In genomic region chr6:53347921-53348435, GRCh38 we compare ENCODE assay signal across 8 cellular contexts. TPM values are rescaled to one million over a fixed set of nuclear protein-coding genes. Genes with fewer than 3 reads are reported as not detected.
DNase-seq lines count a peak whose midpoint lies in the region; ATAC-seq and TF ChIP-seq lines count a peak whose summit lies in the region.

No MANE protein-coding gene starts in this region.

- DNase-seq in NCI-H1417 (lab: John Stamatoyannopoulos, UW) (peak; percentile 65 to 87 (median 86)), NCI-H1417 treated with DMSO at 0.1 percent for 48 hours (lab: John Stamatoyannopoulos, UW) (no peak), NCI-H2171 (lab: John Stamatoyannopoulos, UW) (peak; percentile 49), lung (ENCODE audit: low spot score) (peak; percentile 65)
- DNase-seq in activated CD4-positive, alpha-beta T cell treated with anti-CD3 and anti-CD28 coated beads, Interleukin-2, amount 50 U/mL, for 1 hour, result peak; percentile 34
- peak; percentile 29 for DNase-seq in effector CD4-positive, alpha-beta T cell
- peak; percentile 9 for DNase-seq in stimulated activated CD8-positive, alpha-beta memory T cell treated with anti-CD3 and anti-CD28 coated beads, Interleukin-15, amount 100 ng/mL, for 1 hour (ENCODE audit: low read depth)

- H3K4me3 ChIP-seq in lung, result peak overlapping the region; percentile 95

- no peaks in the 10 kb centered on the region for H3K36me3 ChIP-seq in lung (ENCODE audit: control insufficient read depth in 2 of 2, insufficient read depth in 2 of 2, low read length in 2 of 2)

- ATAC-seq in HG02852 (IDR thresholded peaks at IDR 0.05; ENCODE audit: unreplicated experiment) (peak; percentile 28), lung (ENCODE audit: insufficient read depth, low FRiP score) (peak; percentile 62)

- H3K27ac ChIP-seq in lung (ENCODE audit: low read depth in 1 of 2, low read length in 1 of 2), result peak overlapping the region; percentile 97 to 99

- 0% methylated on average over 49 to 50 of the region's 50 CpGs for WGBS in lung, 2 donors

- peaks cover 12 to 17% of the 10 kb centered on the region in 2 donors for H3K4me1 ChIP-seq in lung (ENCODE audit: control insufficient read depth in 2 of 2, insufficient read depth in 2 of 2, low read length in 2 of 2)

- TF ChIP-seq CTCF in lung (IDR thresholded peaks at IDR 0.05; ENCODE audit: control extremely low read depth, extremely low read depth), result no peak

- no peaks in the 10 kb centered on the region for H3K27me3 ChIP-seq in lung (ENCODE audit: control insufficient read depth, insufficient read depth)

- H3K9me3 ChIP-seq in lung (ENCODE audit: control insufficient read depth in 2 of 2, insufficient read depth in 1 of 2, low read length in 1 of 2), result no peaks in the 10 kb centered on the region

RNA-seq across cellular contexts. Expression of gene ELOVL5, which starts 0.8 kb away (rescaled TPM):
- total RNA-seq in lung, result 10 to 100 TPM; 91.0 to 95.6 TPM
- polyA plus RNA-seq in lung, result 10 to 100 TPM; 37.7 to 88.9 TPM
